Comparison of ENCODE assay signal across 2 cellular contexts in the genomic region with DNA sequence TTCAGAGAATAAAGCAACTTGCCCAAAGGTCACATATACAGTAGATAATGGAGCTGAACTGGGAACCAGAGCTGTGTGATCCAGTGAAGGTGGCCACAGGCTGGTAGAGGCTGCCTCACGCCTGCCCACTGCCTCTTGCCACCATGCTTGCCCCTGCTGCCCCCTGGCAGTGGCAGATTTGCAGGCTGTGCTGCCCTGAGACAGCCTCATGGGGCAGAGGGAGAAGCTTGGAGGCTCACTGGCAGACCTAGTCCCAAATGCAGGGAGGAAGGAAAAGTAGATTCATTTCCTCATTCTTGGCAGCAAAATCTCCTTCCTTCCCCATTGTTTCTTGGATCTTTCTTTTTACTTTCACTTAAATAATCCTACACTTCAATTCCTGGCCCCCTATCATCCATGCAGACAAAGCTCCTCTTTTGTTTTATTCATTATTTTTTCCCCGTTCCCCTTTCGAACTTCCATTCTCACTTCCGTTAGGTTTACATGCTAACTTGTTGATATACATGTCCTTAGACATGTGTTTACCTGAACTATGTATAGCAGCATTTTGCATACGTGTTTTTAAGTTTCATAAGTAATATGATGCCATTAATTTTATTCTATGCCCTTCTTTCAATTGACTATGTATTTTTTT.
TF ChIP-seq lines count a peak whose summit lies in the region.

No MANE protein-coding gene starts in this region.

TF ChIP-seq in SK-N-SH treated with all-trans-retinoic acid at 6 μM for 48 hours, 23 proteins besides CTCF, POLR2A, EP300 and RAD21:
- TF ChIP-seq PPARA (CRISPR knock-in tag; IDR thresholded peaks at IDR 0.05; ENCODE audit: borderline replicate concordance), result no peak
- no peak for TF ChIP-seq ZNF8 (CRISPR knock-in tag; IDR thresholded peaks at IDR 0.05)
- TF ChIP-seq ZFP3 (CRISPR knock-in tag; IDR thresholded peaks at IDR 0.05), result no peak
- TF ChIP-seq, protein P1, sequence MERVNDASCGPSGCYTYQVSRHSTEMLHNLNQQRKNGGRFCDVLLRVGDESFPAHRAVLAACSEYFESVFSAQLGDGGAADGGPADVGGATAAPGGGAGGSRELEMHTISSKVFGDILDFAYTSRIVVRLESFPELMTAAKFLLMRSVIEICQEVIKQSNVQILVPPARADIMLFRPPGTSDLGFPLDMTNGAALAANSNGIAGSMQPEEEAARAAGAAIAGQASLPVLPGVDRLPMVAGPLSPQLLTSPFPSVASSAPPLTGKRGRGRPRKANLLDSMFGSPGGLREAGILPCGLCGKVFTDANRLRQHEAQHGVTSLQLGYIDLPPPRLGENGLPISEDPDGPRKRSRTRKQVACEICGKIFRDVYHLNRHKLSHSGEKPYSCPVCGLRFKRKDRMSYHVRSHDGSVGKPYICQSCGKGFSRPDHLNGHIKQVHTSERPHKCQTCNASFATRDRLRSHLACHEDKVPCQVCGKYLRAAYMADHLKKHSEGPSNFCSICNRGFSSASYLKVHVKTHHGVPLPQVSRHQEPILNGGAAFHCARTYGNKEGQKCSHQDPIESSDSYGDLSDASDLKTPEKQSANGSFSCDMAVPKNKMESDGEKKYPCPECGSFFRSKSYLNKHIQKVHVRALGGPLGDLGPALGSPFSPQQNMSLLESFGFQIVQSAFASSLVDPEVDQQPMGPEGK (CRISPR knock-in tag; IDR thresholded peaks at IDR 0.05; ENCODE audit: borderline replicate concordance), result no peak
- TF ChIP-seq ARNTL (CRISPR knock-in tag; IDR thresholded peaks at IDR 0.05; ENCODE audit: borderline replicate concordance, low read depth), result no peak
- TF ChIP-seq TCF4 (CRISPR knock-in tag; IDR thresholded peaks at IDR 0.05; ENCODE audit: borderline replicate concordance), result no peak
- TF ChIP-seq, protein P2, sequence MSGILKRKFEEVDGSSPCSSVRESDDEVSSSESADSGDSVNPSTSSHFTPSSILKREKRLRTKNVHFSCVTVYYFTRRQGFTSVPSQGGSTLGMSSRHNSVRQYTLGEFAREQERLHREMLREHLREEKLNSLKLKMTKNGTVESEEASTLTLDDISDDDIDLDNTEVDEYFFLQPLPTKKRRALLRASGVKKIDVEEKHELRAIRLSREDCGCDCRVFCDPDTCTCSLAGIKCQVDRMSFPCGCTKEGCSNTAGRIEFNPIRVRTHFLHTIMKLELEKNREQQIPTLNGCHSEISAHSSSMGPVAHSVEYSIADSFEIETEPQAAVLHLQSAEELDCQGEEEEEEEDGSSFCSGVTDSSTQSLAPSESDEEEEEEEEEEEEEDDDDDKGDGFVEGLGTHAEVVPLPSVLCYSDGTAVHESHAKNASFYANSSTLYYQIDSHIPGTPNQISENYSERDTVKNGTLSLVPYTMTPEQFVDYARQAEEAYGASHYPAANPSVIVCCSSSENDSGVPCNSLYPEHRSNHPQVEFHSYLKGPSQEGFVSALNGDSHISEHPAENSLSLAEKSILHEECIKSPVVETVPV (CRISPR knock-in tag; IDR thresholded peaks at IDR 0.05), result no peak
- no peak for TF ChIP-seq ESRRG (CRISPR knock-in tag; IDR thresholded peaks at IDR 0.05)
- TF ChIP-seq, protein P3, sequence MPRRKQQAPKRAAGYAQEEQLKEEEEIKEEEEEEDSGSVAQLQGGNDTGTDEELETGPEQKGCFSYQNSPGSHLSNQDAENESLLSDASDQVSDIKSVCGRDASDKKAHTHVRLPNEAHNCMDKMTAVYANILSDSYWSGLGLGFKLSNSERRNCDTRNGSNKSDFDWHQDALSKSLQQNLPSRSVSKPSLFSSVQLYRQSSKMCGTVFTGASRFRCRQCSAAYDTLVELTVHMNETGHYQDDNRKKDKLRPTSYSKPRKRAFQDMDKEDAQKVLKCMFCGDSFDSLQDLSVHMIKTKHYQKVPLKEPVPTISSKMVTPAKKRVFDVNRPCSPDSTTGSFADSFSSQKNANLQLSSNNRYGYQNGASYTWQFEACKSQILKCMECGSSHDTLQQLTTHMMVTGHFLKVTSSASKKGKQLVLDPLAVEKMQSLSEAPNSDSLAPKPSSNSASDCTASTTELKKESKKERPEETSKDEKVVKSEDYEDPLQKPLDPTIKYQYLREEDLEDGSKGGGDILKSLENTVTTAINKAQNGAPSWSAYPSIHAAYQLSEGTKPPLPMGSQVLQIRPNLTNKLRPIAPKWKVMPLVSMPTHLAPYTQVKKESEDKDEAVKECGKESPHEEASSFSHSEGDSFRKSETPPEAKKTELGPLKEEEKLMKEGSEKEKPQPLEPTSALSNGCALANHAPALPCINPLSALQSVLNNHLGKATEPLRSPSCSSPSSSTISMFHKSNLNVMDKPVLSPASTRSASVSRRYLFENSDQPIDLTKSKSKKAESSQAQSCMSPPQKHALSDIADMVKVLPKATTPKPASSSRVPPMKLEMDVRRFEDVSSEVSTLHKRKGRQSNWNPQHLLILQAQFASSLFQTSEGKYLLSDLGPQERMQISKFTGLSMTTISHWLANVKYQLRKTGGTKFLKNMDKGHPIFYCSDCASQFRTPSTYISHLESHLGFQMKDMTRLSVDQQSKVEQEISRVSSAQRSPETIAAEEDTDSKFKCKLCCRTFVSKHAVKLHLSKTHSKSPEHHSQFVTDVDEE (CRISPR knock-in tag; IDR thresholded peaks at IDR 0.05), result no peak
- no peak for TF ChIP-seq OSR1 (CRISPR knock-in tag; IDR thresholded peaks at IDR 0.05)
- TF ChIP-seq BACH2 (CRISPR knock-in tag; IDR thresholded peaks at IDR 0.05; ENCODE audit: borderline replicate concordance), result no peak
- TF ChIP-seq TOX (CRISPR knock-in tag; IDR thresholded peaks at IDR 0.05; ENCODE audit: borderline replicate concordance), result no peak
- no peak for TF ChIP-seq ISL1 (CRISPR knock-in tag; IDR thresholded peaks at IDR 0.05)
- no peak for TF ChIP-seq ZNF70 (CRISPR knock-in tag; IDR thresholded peaks at IDR 0.05)
- TF ChIP-seq SNAI2 (CRISPR knock-in tag; IDR thresholded peaks at IDR 0.05), result no peak
- TF ChIP-seq ZNF565 (CRISPR knock-in tag; conservative IDR thresholded peaks at IDR 0.05; ENCODE audit: low read depth), result no peak
- no peak for TF ChIP-seq CSDC2 (CRISPR knock-in tag; IDR thresholded peaks at IDR 0.05)
- TF ChIP-seq, protein P4, sequence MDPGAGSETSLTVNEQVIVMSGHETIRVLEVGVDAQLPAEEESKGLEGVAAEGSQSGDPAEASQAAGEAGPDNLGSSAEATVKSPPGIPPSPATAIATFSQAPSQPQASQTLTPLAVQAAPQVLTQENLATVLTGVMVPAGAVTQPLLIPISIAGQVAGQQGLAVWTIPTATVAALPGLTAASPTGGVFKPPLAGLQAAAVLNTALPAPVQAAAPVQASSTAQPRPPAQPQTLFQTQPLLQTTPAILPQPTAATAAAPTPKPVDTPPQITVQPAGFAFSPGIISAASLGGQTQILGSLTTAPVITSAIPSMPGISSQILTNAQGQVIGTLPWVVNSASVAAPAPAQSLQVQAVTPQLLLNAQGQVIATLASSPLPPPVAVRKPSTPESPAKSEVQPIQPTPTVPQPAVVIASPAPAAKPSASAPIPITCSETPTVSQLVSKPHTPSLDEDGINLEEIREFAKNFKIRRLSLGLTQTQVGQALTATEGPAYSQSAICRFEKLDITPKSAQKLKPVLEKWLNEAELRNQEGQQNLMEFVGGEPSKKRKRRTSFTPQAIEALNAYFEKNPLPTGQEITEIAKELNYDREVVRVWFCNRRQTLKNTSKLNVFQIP (CRISPR knock-in tag; IDR thresholded peaks at IDR 0.05; ENCODE audit: borderline replicate concordance, low read depth), result no peak
TF ChIP-seq in SK-N-SH treated with all-trans-retinoic acid at 6 μM for 48 hours: peak in this region for 0.

TF ChIP-seq in SK-N-SH, 30 proteins besides CTCF, POLR2A, EP300 and RAD21:
- no peak for TF ChIP-seq YY1 (IDR thresholded peaks at IDR 0.05; ENCODE audit: low read depth)
- TF ChIP-seq RCOR1 (IDR thresholded peaks at IDR 0.05; ENCODE audit: low read length), result no peak
- TF ChIP-seq, protein P5, sequence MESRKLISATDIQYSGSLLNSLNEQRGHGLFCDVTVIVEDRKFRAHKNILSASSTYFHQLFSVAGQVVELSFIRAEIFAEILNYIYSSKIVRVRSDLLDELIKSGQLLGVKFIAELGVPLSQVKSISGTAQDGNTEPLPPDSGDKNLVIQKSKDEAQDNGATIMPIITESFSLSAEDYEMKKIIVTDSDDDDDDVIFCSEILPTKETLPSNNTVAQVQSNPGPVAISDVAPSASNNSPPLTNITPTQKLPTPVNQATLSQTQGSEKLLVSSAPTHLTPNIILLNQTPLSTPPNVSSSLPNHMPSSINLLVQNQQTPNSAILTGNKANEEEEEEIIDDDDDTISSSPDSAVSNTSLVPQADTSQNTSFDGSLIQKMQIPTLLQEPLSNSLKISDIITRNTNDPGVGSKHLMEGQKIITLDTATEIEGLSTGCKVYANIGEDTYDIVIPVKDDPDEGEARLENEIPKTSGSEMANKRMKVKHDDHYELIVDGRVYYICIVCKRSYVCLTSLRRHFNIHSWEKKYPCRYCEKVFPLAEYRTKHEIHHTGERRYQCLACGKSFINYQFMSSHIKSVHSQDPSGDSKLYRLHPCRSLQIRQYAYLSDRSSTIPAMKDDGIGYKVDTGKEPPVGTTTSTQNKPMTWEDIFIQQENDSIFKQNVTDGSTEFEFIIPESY (IDR thresholded peaks at IDR 0.05; ENCODE audit: borderline replicate concordance, low read depth), result no peak
- TF ChIP-seq GATA2 (CRISPR knock-in tag; IDR thresholded peaks at IDR 0.05), result no peak
- no peak for TF ChIP-seq TEAD4 (IDR thresholded peaks at IDR 0.05; ENCODE audit: borderline replicate concordance, insufficient read depth)
- TF ChIP-seq CHD2 (IDR thresholded peaks at IDR 0.05; ENCODE audit: low read length, partially characterized antibody), result no peak
- TF ChIP-seq RFX5 (IDR thresholded peaks at IDR 0.05; ENCODE audit: low read length), result no peak
- TF ChIP-seq, protein P6, sequence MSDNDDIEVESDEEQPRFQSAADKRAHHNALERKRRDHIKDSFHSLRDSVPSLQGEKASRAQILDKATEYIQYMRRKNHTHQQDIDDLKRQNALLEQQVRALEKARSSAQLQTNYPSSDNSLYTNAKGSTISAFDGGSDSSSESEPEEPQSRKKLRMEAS (IDR thresholded peaks at IDR 0.05; ENCODE audit: low read depth), result no peak
- no peak for TF ChIP-seq POLR2AphosphoS5 (IDR thresholded peaks at IDR 0.05; ENCODE audit: low read depth, low read length)
- TF ChIP-seq, protein P7, sequence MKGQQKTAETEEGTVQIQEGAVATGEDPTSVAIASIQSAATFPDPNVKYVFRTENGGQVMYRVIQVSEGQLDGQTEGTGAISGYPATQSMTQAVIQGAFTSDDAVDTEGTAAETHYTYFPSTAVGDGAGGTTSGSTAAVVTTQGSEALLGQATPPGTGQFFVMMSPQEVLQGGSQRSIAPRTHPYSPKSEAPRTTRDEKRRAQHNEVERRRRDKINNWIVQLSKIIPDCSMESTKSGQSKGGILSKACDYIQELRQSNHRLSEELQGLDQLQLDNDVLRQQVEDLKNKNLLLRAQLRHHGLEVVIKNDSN (IDR thresholded peaks at IDR 0.05; ENCODE audit: borderline replicate concordance, low read depth), result no peak
- TF ChIP-seq, protein P8, sequence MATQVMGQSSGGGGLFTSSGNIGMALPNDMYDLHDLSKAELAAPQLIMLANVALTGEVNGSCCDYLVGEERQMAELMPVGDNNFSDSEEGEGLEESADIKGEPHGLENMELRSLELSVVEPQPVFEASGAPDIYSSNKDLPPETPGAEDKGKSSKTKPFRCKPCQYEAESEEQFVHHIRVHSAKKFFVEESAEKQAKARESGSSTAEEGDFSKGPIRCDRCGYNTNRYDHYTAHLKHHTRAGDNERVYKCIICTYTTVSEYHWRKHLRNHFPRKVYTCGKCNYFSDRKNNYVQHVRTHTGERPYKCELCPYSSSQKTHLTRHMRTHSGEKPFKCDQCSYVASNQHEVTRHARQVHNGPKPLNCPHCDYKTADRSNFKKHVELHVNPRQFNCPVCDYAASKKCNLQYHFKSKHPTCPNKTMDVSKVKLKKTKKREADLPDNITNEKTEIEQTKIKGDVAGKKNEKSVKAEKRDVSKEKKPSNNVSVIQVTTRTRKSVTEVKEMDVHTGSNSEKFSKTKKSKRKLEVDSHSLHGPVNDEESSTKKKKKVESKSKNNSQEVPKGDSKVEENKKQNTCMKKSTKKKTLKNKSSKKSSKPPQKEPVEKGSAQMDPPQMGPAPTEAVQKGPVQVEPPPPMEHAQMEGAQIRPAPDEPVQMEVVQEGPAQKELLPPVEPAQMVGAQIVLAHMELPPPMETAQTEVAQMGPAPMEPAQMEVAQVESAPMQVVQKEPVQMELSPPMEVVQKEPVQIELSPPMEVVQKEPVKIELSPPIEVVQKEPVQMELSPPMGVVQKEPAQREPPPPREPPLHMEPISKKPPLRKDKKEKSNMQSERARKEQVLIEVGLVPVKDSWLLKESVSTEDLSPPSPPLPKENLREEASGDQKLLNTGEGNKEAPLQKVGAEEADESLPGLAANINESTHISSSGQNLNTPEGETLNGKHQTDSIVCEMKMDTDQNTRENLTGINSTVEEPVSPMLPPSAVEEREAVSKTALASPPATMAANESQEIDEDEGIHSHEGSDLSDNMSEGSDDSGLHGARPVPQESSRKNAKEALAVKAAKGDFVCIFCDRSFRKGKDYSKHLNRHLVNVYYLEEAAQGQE (IDR thresholded peaks at IDR 0.05; ENCODE audit: low read depth, low read length), result no peak
- no peak for TF ChIP-seq FOSL2 (IDR thresholded peaks at IDR 0.05; ENCODE audit: borderline replicate concordance, low read depth)
- TF ChIP-seq FOXJ3 (CRISPR knock-in tag; IDR thresholded peaks at IDR 0.05), result no peak
- TF ChIP-seq, protein P9, sequence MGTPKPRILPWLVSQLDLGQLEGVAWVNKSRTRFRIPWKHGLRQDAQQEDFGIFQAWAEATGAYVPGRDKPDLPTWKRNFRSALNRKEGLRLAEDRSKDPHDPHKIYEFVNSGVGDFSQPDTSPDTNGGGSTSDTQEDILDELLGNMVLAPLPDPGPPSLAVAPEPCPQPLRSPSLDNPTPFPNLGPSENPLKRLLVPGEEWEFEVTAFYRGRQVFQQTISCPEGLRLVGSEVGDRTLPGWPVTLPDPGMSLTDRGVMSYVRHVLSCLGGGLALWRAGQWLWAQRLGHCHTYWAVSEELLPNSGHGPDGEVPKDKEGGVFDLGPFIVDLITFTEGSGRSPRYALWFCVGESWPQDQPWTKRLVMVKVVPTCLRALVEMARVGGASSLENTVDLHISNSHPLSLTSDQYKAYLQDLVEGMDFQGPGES (IDR thresholded peaks at IDR 0.05; ENCODE audit: low read depth, low read length), result no peak
- TF ChIP-seq JUND (IDR thresholded peaks at IDR 0.05), result no peak
TF ChIP-seq in SK-N-SH: peak in this region for 0.
